29 cellular contexts compared by ENCODE assay signal in the genomic region with DNA sequence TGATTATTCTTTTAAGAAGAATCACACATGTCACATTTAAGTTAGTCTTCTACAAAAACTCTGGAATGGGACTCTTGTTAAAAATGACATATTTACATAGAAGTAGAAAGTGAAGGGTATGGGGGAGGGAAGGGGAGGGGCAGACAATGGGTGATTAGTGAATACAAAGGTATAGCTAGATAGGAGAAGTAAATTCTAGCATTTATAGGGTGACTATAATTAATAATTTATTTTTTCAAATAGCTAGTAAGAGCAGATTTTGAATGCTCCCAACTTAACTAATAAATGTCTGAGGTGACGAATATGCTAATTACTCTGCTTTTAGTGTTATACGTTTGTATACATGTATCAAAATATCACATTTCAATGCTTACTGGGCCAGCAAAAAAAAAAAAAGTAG. TPM values are rescaled to one million over a fixed set of nuclear protein-coding genes. Genes with fewer than 3 reads are reported as not detected.
DNase-seq lines count a peak whose midpoint lies in the region; ATAC-seq, FAIRE-seq and TF ChIP-seq lines count a peak whose summit lies in the region.
"Had no signal": no experiment of that assay in that cellular context is flagged by ENCODE, and none has a peak within 500 bp of the region (broad histone marks: within the 10 kb centered on the region; RNA-seq: fewer than 3 reads in every experiment).

No MANE protein-coding gene starts in this region.

- WGBS in HepG2 (ENCODE audit: low lambda C conversion rate), result 97% methylated on average over 2 of the region's 2 CpGs
- WGBS in right lobe of liver (ENCODE audit: insufficient coverage, low coverage, low lambda C conversion rate, missing lambda C conversion rate), result 93% methylated on average over 2 of the region's 2 CpGs

- H3K9me3 ChIP-seq in HepG2 (ENCODE audit: low read length) (no peaks in the 10 kb centered on the region), right lobe of liver (no peaks in the 10 kb centered on the region)
- H3K9me3 ChIP-seq: A549, BE2C, Caco-2 had no signal

- no peaks in the 10 kb centered on the region for H3K79me2 ChIP-seq in HepG2 (ENCODE audit: insufficient read depth, low read length)

- H3K27ac ChIP-seq in HepG2 (ENCODE audit: extremely low read length, insufficient read depth, low read length) (no peak overlapping the region), right lobe of liver (no peak overlapping the region)
- H3K27ac ChIP-seq: 22Rv1; A549; BLaER1; BLaER1 treated with 17β-estradiol and CSF1 and Interleukin-3, amounts not matched to agents 10 nM and 100 nM; C4-2B had no signal

- H3K4me1 ChIP-seq in HepG2 (ENCODE audit: insufficient read depth, low read length) (no peaks in the 10 kb centered on the region), right lobe of liver (no peaks in the 10 kb centered on the region)
- H3K4me1 ChIP-seq: A549; BE2C; BLaER1; BLaER1 treated with 17β-estradiol and CSF1 and Interleukin-3, amounts not matched to agents 10 nM and 100 nM; Caco-2 had no signal

- TF ChIP-seq EP300 in HepG2 (IDR thresholded peaks at IDR 0.05; ENCODE audit: low read depth in 2 of 2, low read length in 2 of 2) (no peak), HepG2 (CRISPR knock-in tag; IDR thresholded peaks at IDR 0.05; ENCODE audit: borderline replicate concordance) (no peak)

- POLR2A ChIA-PET in HepG2 (lab: Yijun Ruan, JAX), result no interaction called here

- BruUV-seq in HepG2 (replicated peaks; lab: Mats Ljungman, UMichigan), result no TSS peak

- CTCF ChIA-PET in HepG2 (lab: Yijun Ruan, JAX; ENCODE audit: low intra/inter-chr PET ratio, low total read pairs), result no interaction called here

- no peak overlapping the region for H2AFZ ChIP-seq in HepG2 (ENCODE audit: low read length)

- ATAC-seq in HepG2, result no peak
- no peak for ATAC-seq in right lobe of liver
- ATAC-seq: A549; CD8-positive, alpha-beta T cell had no signal

- no peak overlapping the region for H3K4me2 ChIP-seq in HepG2 (ENCODE audit: low read depth, low read length)
- H3K4me2 ChIP-seq: A549; BLaER1; BLaER1 treated with 17β-estradiol and CSF1 and Interleukin-3, amounts not matched to agents 10 nM and 100 nM had no signal

- no peaks in the 10 kb centered on the region for H3K27me3 ChIP-seq in HepG2 (ENCODE audit: control insufficient read depth in 1 of 2, insufficient read depth in 2 of 2, low read length in 2 of 2)
- no peaks in the 10 kb centered on the region for H3K27me3 ChIP-seq in right lobe of liver
- H3K27me3 ChIP-seq: BE2C; BLaER1; BLaER1 treated with 17β-estradiol and CSF1 and Interleukin-3, amounts not matched to agents 10 nM and 100 nM had no signal

- in situ Hi-C loops in HepG2 (cut with HindIII; ENCODE audit: extremely low pct_ligation_motif_present, low pct_unique_long_range_greater_than_20kb), result no loop called here

- H3K9ac ChIP-seq in HepG2 (ENCODE audit: insufficient read depth, low read depth, low read length), result no peak overlapping the region
- H3K9ac ChIP-seq: BLaER1; BLaER1 treated with 17β-estradiol and CSF1 and Interleukin-3, amounts not matched to agents 10 nM and 100 nM had no signal

- DNase-seq in HepG2 (ENCODE audit: low spot score), result no peak
- no peak for DNase-seq in right lobe of liver
- DNase-seq: 8988T; ACHN; AML-193; BE2C; C1 segment of cervical spinal cord; Caco-2; Calu3; CD4-positive, alpha-beta memory T cell; CD4-positive, alpha-beta T cell; CD4-positive, CD25-positive, alpha-beta regulatory T cell; CD8-positive, alpha-beta memory T cell; CD8-positive, alpha-beta T cell; COR-L47; DMS 273 treated with DMSO at 0.1 percent for 48 hours; DMS153; DMS53; DMS79; DMS79 treated with DMSO at 0.1 percent for 48 hours; DND-41; EL had no signal

- H3K36me3 ChIP-seq in HepG2 (replicated peaks in 1 of 2; ENCODE audit: control insufficient read depth in 1 of 2, insufficient read depth in 2 of 2, low read length in 2 of 2) (peaks cover 5 to 36% of the 10 kb centered on the region in 2 experiments; a peak in 4 of 5 replicates), right lobe of liver (peaks cover 0 to 19% (median 6%) of the 10 kb centered on the region in 4 donors)

- TF ChIP-seq POLR2A in HepG2 (IDR thresholded peaks at IDR 0.05; ENCODE audit: insufficient read depth in 1 of 2, low read depth in 2 of 2, low read length in 2 of 2), result no peak
- no peak for TF ChIP-seq POLR2A in right lobe of liver (IDR thresholded peaks at IDR 0.05)

- H4K20me1 ChIP-seq in HepG2 (ENCODE audit: insufficient read depth, low read length), result no peaks in the 10 kb centered on the region
- H4K20me1 ChIP-seq: BLaER1; BLaER1 treated with 17β-estradiol and CSF1 and Interleukin-3, amounts not matched to agents 10 nM and 100 nM had no signal

- FAIRE-seq in HepG2 (lab: Jason Lieb, UNC), result no peak
- FAIRE-seq: A204.1, A549, D721Med had no signal

- TF ChIP-seq CTCF in HepG2 (CRISPR knock-in tag; IDR thresholded peaks at IDR 0.05) (no peak), right lobe of liver (IDR thresholded peaks at IDR 0.05) (no peak)

- intact Hi-C loops in HepG2 (cut with micrococcal nuclease; ENCODE audit: unreplicated experiment) (no loop called here), right lobe of liver (cut with DNase I) (no loop called here)

- H3K4me3 ChIP-seq in HepG2 (replicated peaks in 1 of 3; ENCODE audit: insufficient read depth in 1 of 3, low read depth in 2 of 3, low read length in 3 of 3), result no peak overlapping the region
- no peak overlapping the region for H3K4me3 ChIP-seq in right lobe of liver
- H3K4me3 ChIP-seq: A549; BLaER1; BLaER1 treated with 17β-estradiol and CSF1 and Interleukin-3, amounts not matched to agents 10 nM and 100 nM had no signal

- TF ChIP-seq RAD21 in HepG2 (CRISPR knock-in tag; IDR thresholded peaks at IDR 0.05), result no peak

TF ChIP-seq in HepG2, 621 proteins besides CTCF, POLR2A, EP300 and RAD21:
- peak; percentile 94 for TF ChIP-seq HNRNPK (IDR thresholded peaks at IDR 0.05; ENCODE audit: low read depth, low read length, poor library complexity, severe bottlenecking)
- TF ChIP-seq, protein P1, sequence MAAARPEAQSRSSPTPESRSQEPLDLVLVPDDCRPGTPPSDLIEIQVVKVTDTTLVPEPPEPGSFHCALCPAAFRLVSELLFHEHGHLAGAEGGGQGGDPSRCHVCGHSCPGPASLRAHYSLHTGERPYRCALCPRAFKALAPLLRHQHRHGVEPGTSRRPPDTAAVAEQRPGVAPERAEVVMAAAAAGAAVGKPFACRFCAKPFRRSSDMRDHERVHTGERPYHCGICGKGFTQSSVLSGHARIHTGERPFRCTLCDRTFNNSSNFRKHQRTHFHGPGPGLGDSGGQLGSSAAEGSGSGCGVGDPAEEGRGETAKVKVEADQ (CRISPR knock-in tag; IDR thresholded peaks at IDR 0.05; ENCODE audit: borderline replicate concordance), result no peak
- TF ChIP-seq, protein P2, sequence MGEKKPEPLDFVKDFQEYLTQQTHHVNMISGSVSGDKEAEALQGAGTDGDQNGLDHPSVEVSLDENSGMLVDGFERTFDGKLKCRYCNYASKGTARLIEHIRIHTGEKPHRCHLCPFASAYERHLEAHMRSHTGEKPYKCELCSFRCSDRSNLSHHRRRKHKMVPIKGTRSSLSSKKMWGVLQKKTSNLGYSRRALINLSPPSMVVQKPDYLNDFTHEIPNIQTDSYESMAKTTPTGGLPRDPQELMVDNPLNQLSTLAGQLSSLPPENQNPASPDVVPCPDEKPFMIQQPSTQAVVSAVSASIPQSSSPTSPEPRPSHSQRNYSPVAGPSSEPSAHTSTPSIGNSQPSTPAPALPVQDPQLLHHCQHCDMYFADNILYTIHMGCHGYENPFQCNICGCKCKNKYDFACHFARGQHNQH (CRISPR knock-in tag; IDR thresholded peaks at IDR 0.05), result no peak
- TF ChIP-seq, protein P3, sequence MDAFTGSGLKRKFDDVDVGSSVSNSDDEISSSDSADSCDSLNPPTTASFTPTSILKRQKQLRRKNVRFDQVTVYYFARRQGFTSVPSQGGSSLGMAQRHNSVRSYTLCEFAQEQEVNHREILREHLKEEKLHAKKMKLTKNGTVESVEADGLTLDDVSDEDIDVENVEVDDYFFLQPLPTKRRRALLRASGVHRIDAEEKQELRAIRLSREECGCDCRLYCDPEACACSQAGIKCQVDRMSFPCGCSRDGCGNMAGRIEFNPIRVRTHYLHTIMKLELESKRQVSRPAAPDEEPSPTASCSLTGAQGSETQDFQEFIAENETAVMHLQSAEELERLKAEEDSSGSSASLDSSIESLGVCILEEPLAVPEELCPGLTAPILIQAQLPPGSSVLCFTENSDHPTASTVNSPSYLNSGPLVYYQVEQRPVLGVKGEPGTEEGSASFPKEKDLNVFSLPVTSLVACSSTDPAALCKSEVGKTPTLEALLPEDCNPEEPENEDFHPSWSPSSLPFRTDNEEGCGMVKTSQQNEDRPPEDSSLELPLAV (CRISPR knock-in tag; conservative IDR thresholded peaks at IDR 0.05; ENCODE audit: low read depth), result no peak

RNA-seq across cellular contexts. Expression of a gene that starts 59.4 kb away (rescaled TPM):
- total RNA-seq in HepG2 (2016; rRNA removed; fragmentation: Illumina TruSeq; extraction: Trizol) (24.4 and 35.3 TPM in 2 replicates), right lobe of liver (10 to 100 TPM; 26.1 to 34.5 (median 29.8) TPM)
- total RNA-seq in HepG2 (2016; cell fraction: cytosol; rRNA removed; fragmentation: Illumina TruSeq; extraction: Trizol; ENCODE audit: low read depth), result 6.4 and 8.3 TPM in 2 replicates
- 24.0 and 39.1 TPM in 2 replicates for total RNA-seq in HepG2 (2016; cell fraction: insoluble cytoplasmic fraction; rRNA removed; fragmentation: Illumina TruSeq; extraction: Trizol)
- total RNA-seq in HepG2 (2016; cell fraction: membrane; rRNA removed; fragmentation: Illumina TruSeq; extraction: Trizol), result 17.5 and 20.1 TPM in 2 replicates
- total RNA-seq in HepG2 (2016; cell fraction: nucleus; rRNA removed; fragmentation: Illumina TruSeq; extraction: Trizol), result 25.8 and 34.2 TPM in 2 replicates
- polyA plus RNA-seq in HepG2 (2011; rRNA removed), result 10.8 and 15.6 TPM in 2 replicates
- 5.5 and 9.7 TPM in 2 replicates for polyA plus RNA-seq in HepG2 (2011; cell fraction: cytosol; rRNA removed)
- 3.1 and 4.8 TPM in 2 replicates for polyA plus RNA-seq in HepG2 (2011; cell fraction: nucleus; rRNA removed)
- 8.8 and 14.0 TPM in 2 replicates for polyA plus RNA-seq in HepG2 (2012)
- polyA plus RNA-seq in HepG2 (2016; cell fraction: cytosol; fragmentation: Illumina TruSeq; extraction: Trizol; ENCODE audit: low read depth), result 2.1 and 2.2 TPM in 2 replicates
- polyA plus RNA-seq in HepG2 (2016; cell fraction: insoluble cytoplasmic fraction; fragmentation: Illumina TruSeq; extraction: Trizol; ENCODE audit: low read depth), result 20.4 and 22.1 TPM in 2 replicates
- 6.4 and 7.6 TPM in 2 replicates for polyA plus RNA-seq in HepG2 (2016; cell fraction: membrane; fragmentation: Illumina TruSeq; extraction: Trizol; ENCODE audit: low read depth)
- 12.8 and 14.3 TPM in 2 replicates for polyA plus RNA-seq in HepG2 (2016; cell fraction: nucleus; fragmentation: Illumina TruSeq; extraction: Trizol; ENCODE audit: insufficient read depth, low read depth)
- polyA minus RNA-seq in HepG2 (2011; rRNA and poly(A)+ RNA removed; ENCODE audit: low replicate concordance), result 7.8 and 20.8 TPM in 2 replicates
- polyA minus RNA-seq in HepG2 (2011; cell fraction: cytosol; rRNA and poly(A)+ RNA removed), result 21.3 and 23.3 TPM in 2 replicates
- 37.6 and 42.9 TPM in 2 replicates for polyA minus RNA-seq in HepG2 (2011; cell fraction: nucleus; rRNA and poly(A)+ RNA removed)
